Comparison of ENCODE assay signal across 14 cellular contexts in the genomic region with DNA sequence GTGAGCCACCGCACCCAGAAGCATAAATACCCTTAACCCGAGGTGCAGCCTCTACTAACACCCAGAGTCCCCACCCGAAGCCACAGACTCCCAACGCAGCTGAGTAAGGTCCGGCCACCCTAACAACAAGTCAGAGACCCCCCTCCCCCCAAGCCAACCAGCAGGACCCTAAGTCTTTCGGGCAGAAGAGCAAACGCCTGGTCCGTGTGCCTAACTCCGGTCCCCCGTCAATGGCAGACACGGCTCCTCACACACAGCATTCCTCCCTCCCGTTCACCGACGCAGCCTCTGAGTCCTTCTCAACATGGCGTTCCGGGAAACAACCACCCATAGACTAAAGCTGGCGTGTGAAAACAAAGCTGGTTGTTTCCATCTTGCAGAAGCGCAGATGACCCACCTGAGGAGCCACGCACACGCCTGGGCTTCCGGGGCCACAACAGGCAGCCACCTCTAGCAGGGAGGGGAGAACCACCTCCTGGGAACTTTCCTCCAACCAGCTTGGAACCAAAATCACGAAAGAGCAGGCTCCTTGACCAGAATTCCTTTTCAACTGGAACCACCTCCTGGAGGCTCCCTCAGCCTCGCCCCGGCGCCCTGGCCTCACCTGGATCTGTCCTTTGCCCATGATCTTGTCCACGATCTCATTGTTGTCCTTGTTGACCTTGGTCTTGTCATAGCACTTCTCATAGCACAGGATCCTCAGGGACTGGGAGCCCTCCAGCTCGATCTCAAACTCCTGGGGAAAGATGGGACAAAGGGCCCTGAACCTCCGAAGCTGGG. TPM values are rescaled to one million over a fixed set of nuclear protein-coding genes. Genes with fewer than 3 reads are reported as not detected.
DNase-seq lines count a peak whose midpoint lies in the region; ATAC-seq, FAIRE-seq and TF ChIP-seq lines count a peak whose summit lies in the region.
"Had no signal": no experiment of that assay in that cellular context is flagged by ENCODE, and none has a peak within 500 bp of the region (broad histone marks: within the 10 kb centered on the region; RNA-seq: fewer than 3 reads in every experiment).

No MANE protein-coding gene starts in this region.

- peak overlapping the region; percentile 19 for H3K4me3 Mint-ChIP-seq in T-helper 17 cell
- H3K4me3 Mint-ChIP-seq: H9 had no signal

- no peak for ATAC-seq in T-helper 17 cell
- no peak for ATAC-seq in right cardiac atrium
- no peak for ATAC-seq in GM18505 (IDR thresholded peaks at IDR 0.05; ENCODE audit: unreplicated experiment)
- ATAC-seq in HG03460 (IDR thresholded peaks at IDR 0.05; ENCODE audit: unreplicated experiment), result no peak
- no peak for ATAC-seq in HG03469 (IDR thresholded peaks at IDR 0.05; ENCODE audit: unreplicated experiment)
- ATAC-seq: K562 had no signal

- 91% methylated on average over 28 of the region's 28 CpGs for WGBS in right cardiac atrium
- whole genome bisulfite sequencing in spleen, 5 donors, result 91 to 96% (median 92%) methylated on average over 28 of the region's 28 CpGs

- no peaks in the 10 kb centered on the region for H3K4me1 ChIP-seq in right cardiac atrium (ENCODE audit: control insufficient read depth, insufficient read depth, low read length)
- H3K4me1 ChIP-seq in spleen, result peaks cover 0 to 9% (median 2%) of the 10 kb centered on the region in 6 donors

- H3K27me3 ChIP-seq in right cardiac atrium (ENCODE audit: control insufficient read depth, insufficient read depth) (no peaks in the 10 kb centered on the region), spleen (replicated peaks in 1 of 7) (no peaks in the 10 kb centered on the region)

- H3K9me3 ChIP-seq in T-helper 17 cell (ENCODE audit: control insufficient read depth, low read length, poor library complexity, severe bottlenecking) (no peaks in the 10 kb centered on the region), right cardiac atrium (ENCODE audit: control insufficient read depth, low read length) (no peaks in the 10 kb centered on the region), spleen (no peaks in the 10 kb centered on the region)

- DNase-seq in GM12891 (ENCODE audit: insufficient read length, low spot score) (no peak), T-helper 17 cell (no peak), right cardiac atrium (peak in 2 of 3 donors; percentile 43 to 51), spleen (peak; percentile 17)
- DNase-seq: ACHN, C1 segment of cervical spinal cord, DMS79, H9, NCI-H1694 treated with DMSO at 0.1 percent for 48 hours had no signal

- peak overlapping the region; percentile 19 for H3K27ac Mint-ChIP-seq in T-helper 17 cell
- H3K27ac Mint-ChIP-seq: H9 had no signal

- peaks cover 2% of the 10 kb centered on the region for H3K36me3 Mint-ChIP-seq in T-helper 17 cell (ENCODE audit: low read depth)

- 0 out of 2 replicates have a peak, but pooled peaks have one; percentile 25 for TF ChIP-seq POLR2A in GM12891 (IDR thresholded peaks at IDR 0.05; ENCODE audit: low read depth, low read length)
- no peak for TF ChIP-seq POLR2A in spleen (IDR thresholded peaks at IDR 0.05)
- no peak for TF ChIP-seq POLR2A in GM18505 (IDR thresholded peaks at IDR 0.05; ENCODE audit: borderline replicate concordance, extremely low read depth, insufficient read depth, insufficient read length)

- peaks cover 12% of the 10 kb centered on the region for H3K4me1 Mint-ChIP-seq in T-helper 17 cell

- H3K4me3 ChIP-seq in right cardiac atrium (ENCODE audit: low read length) (no peak overlapping the region), spleen (no peak overlapping the region)
- H3K4me3 ChIP-seq: K562 had no signal

- H3K27ac ChIP-seq in right cardiac atrium (ENCODE audit: low read length), result no peak overlapping the region
- no peak overlapping the region for H3K27ac ChIP-seq in spleen

- no peak for TF ChIP-seq CTCF in spleen (IDR thresholded peaks at IDR 0.05 in 8 of 11, conservative IDR thresholded peaks at IDR 0.05 in 3 of 11)

- FAIRE-seq in GM12891 (lab: Jason Lieb, UNC), result no peak
- FAIRE-seq: D721Med, K562 had no signal

- peaks cover 3 to 83% (median 44%) of the 10 kb centered on the region in 6 donors for H3K36me3 ChIP-seq in spleen

- intact Hi-C loops in right cardiac atrium (cut with DNase I) (loop anchor here in 3 of 4 donors (5.0 to 10.0 kb wide), 3 partner anchors 45 to 255 kb away; partner anchors contain the start of gene TIMM22 (in 1 of the 3)), spleen (cut with DNase I; ENCODE audit: low total_unique reads) (loop anchor here (10.0 kb wide), 1 partner anchor 45 kb away; no protein-coding TSS in a partner anchor)

- H3K27me3 Mint-ChIP-seq in T-helper 17 cell, result no peaks in the 10 kb centered on the region

TF ChIP-seq in GM12891, 5 proteins besides CTCF, POLR2A, EP300 and RAD21:
- TF ChIP-seq TAF1 (IDR thresholded peaks at IDR 0.05; ENCODE audit: low read depth, low read length), result no peak
- no peak for TF ChIP-seq PAX5 (IDR thresholded peaks at IDR 0.05; ENCODE audit: insufficient read depth, low read length, severe bottlenecking)
- TF ChIP-seq POU2F2 (IDR thresholded peaks at IDR 0.05; ENCODE audit: low read depth, low read length), result no peak
- TF ChIP-seq SPI1 (IDR thresholded peaks at IDR 0.05; ENCODE audit: low read depth, low read length), result no peak
- TF ChIP-seq POLR2AphosphoS5 (IDR thresholded peaks at IDR 0.05; ENCODE audit: low read depth, low read length), result no peak

RNA-seq across cellular contexts. Expression of gene TIMM22, which starts 52.7 kb away (rescaled TPM):
- 7.0 TPM for polyA plus RNA-seq in GM12891 (2012; ENCODE audit: low read depth, missing spikeins)
- total RNA-seq in T-helper 17 cell (1 to 10 TPM; 7.4 to 8.3 TPM), right cardiac atrium (10 to 100 TPM; 13.9 to 16.1 (median 14.4) TPM), spleen (10 to 100 TPM in 6 of 7 donors, 1 to 10 TPM in 1; 9.7 to 14.3 (median 11.2) TPM)
- polyA plus RNA-seq in right cardiac atrium (14.2 TPM), spleen (1 to 10 TPM; 5.1 to 8.8 (median 7.0) TPM)

Comparison
In these comparisons a context has a peak if more than half of its experiments do, and no peak if none do; other contexts are left out.
1. DNase-seq: peak in right cardiac atrium (2 of 3) and spleen (single experiment); none in GM12891 (single experiment) and T-helper 17 cell (0 of 3).